10 cellular contexts compared by ENCODE assay signal in the genomic region with DNA sequence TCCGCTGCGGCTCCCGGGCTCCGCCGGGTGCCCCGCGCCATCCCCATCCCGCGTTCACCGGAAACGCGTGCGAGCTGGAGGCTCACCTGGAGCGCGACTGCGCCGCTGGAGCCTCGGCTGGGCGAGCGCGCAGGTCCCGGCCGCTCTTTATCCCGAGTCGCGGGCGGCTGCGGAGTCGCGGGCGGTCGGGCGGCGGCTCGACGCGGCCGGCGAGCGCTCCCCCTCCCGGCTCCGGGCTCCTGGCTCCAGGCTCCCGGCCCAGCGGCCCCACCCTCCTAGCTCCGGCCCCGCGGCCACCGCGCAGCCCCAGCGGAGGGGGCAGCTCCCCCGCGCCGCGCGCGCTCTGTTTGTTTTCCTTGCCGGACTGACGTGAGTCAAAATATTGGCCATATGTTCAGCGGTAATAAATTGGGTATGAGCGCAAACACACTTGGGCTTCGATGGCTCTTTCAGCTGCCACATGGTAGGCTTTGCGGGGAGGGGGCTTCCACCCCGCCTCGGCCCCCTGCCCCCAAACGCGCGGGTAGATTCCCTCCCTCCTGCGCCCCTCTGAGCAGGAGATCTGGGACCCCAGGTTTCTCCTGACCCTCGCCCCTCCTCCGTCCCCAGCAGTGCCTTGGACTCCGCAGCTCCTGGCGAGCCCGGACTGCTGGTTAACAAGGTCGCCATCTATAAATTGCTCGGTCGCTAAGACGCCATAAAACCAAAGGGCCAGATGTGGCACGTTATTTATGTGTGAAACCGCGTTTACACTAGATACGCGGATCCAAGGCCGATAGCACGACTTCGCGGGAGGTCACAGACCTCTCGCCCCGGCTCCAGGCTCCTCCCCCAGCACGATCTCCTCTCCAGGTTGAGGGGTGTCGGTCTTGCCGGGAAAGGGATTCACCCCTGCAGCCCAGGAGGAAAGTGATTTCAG. TPM values are rescaled to one million over a fixed set of nuclear protein-coding genes. Genes with fewer than 3 reads are reported as not detected.
DNase-seq lines count a peak whose midpoint lies in the region; TF ChIP-seq lines count a peak whose summit lies in the region.
"Had no signal": no experiment of that assay in that cellular context is flagged by ENCODE, and none has a peak within 500 bp of the region (broad histone marks: within the 10 kb centered on the region; RNA-seq: fewer than 3 reads in every experiment).

No MANE protein-coding gene starts in this region.

- peak overlapping the region in 58 of 59 donors; percentile 7 to 98 (median 86) for H3K27ac ChIP-seq in dorsolateral prefrontal cortex
- H3K27ac ChIP-seq: upper lobe of left lung had no signal

- no peak overlapping the region for H3K27ac Mint-ChIP-seq in nephron progenitor cell

- peak overlapping the region; percentile 33 to 83 (median 66) for H3K4me3 ChIP-seq in dorsolateral prefrontal cortex

- TF ChIP-seq CTCF in dorsolateral prefrontal cortex (IDR thresholded peaks at IDR 0.05 in 54 of 56, conservative IDR thresholded peaks at IDR 0.05 in 2 of 56; ENCODE audit: low read depth in 1 of 56, partially characterized antibody in 56 of 56) = peak in 8 of 56 donors; percentile 8 to 54 (median 12)
- no peak for TF ChIP-seq CTCF in nephron progenitor cell (IDR thresholded peaks at IDR 0.05)

- DNase-seq in D341Med (ENCODE audit: low spot score) (peak; percentile 76), NCI-H1105 treated with DMSO at 0.1 percent for 48 hours (lab: John Stamatoyannopoulos, UW) (peak; percentile 67), dorsolateral prefrontal cortex (peak in 4 of 10 donors; percentile 50 to 83 (median 69)), nephron progenitor cell (peak; percentile 58), HUDEP-2 (lab: John Stamatoyannopoulos, UW; ENCODE audit: unreplicated experiment in 76 of 76) (no peak), DMS79 (lab: John Stamatoyannopoulos, UW) (no peak), T-helper 9 cell (no peak)
- DNase-seq in activated CD8-positive, alpha-beta memory T cell treated with anti-CD3 and anti-CD28 coated beads, Interleukin-2, amount 50 U/mL, for 48 hours = no peak
- DNase-seq: NCI-H187 treated with DMSO at 0.1 percent for 48 hours had no signal

- H3K9me3 Mint-ChIP-seq in nephron progenitor cell = peaks cover 4% of the 10 kb centered on the region

- H3K27me3 ChIP-seq in dorsolateral prefrontal cortex = peaks cover 0 to 82% (median 62%) of the 10 kb centered on the region in 45 donors

- peaks cover 98% of the 10 kb centered on the region for H3K27me3 Mint-ChIP-seq in nephron progenitor cell (ENCODE audit: low read depth, poor library complexity)

- no peaks in the 10 kb centered on the region for H3K36me3 Mint-ChIP-seq in nephron progenitor cell (ENCODE audit: low read depth)

- intact Hi-C loops in dorsolateral prefrontal cortex (cut with DNase I) = loop anchor here (2.0 to 5.0 kb wide), 4 partner anchors 48 to 86 kb away; no protein-coding TSS in a partner anchor

- peak overlapping the region; percentile 68 for H3K4me3 Mint-ChIP-seq in nephron progenitor cell

- H3K4me1 Mint-ChIP-seq in nephron progenitor cell = peaks cover 21% of the 10 kb centered on the region

RNA-seq across cellular contexts. Expression of a gene that starts 8.9 kb away (rescaled TPM):
- 10 to 100 TPM in 101 of 120 experiments, 1 to 10 TPM in 19; 5.9 to 47.3 (median 14.2) TPM for total RNA-seq in dorsolateral prefrontal cortex
- total RNA-seq: upper lobe of left lung had no signal

Comparison
In these comparisons a context has a peak if more than half of its experiments do, and no peak if none do; other contexts are left out.
1. DNase-seq: peak in D341Med (single experiment), NCI-H1105 treated with DMSO at 0.1 percent for 48 hours (single experiment) and nephron progenitor cell (single experiment); none in HUDEP-2 (0 of 76), activated CD8-positive, alpha-beta memory T cell treated with anti-CD3 and anti-CD28 coated beads, Interleukin-2, amount 50 U/mL, for 48 hours (single experiment), DMS79 (single experiment) and T-helper 9 cell (single experiment).